In genomic region chr1:113904674-113905434, GRCh38 we compare ENCODE assay signal across 1 cellular context.
TF ChIP-seq lines count a peak whose summit lies in the region.

Gene AP4B1, minus strand, starts transcription at chr1:113904799. Its CDS starts 82 bp downstream, at chr1:113904717.
Gene DCLRE1B, plus strand, starts transcription at chr1:113905326. Its CDS starts 261 bp downstream, at chr1:113905587.

TF ChIP-seq in A549, 52 proteins besides CTCF, POLR2A, EP300 and RAD21 (continued from another document):
- TF ChIP-seq RCOR1 (IDR thresholded peaks at IDR 0.05; ENCODE audit: low read depth, low read length) = no peak
- TF ChIP-seq RFX5 (IDR thresholded peaks at IDR 0.05) = no peak
- peak; percentile 64 for TF ChIP-seq CHD2 (IDR thresholded peaks at IDR 0.05; ENCODE audit: low read length, partially characterized antibody)
- no peak for TF ChIP-seq RNF2 (IDR thresholded peaks at IDR 0.05; ENCODE audit: borderline replicate concordance, low read depth)
- no peak for TF ChIP-seq BHLHE40 (IDR thresholded peaks at IDR 0.05; ENCODE audit: low read depth, low read length)
- no peak for TF ChIP-seq NR3C1 (IDR thresholded peaks at IDR 0.05)
- TF ChIP-seq JUNB (IDR thresholded peaks at IDR 0.05) = no peak
- TF ChIP-seq MAZ (IDR thresholded peaks at IDR 0.05; ENCODE audit: borderline replicate concordance, low read depth, low read length) = no peak
- no peak for TF ChIP-seq HES2 (IDR thresholded peaks at IDR 0.05)
- TF ChIP-seq MYC (IDR thresholded peaks at IDR 0.05; ENCODE audit: borderline replicate concordance, low read length) = peak; percentile 53; the same call in 1 of the 2 replicates
- TF ChIP-seq NPAS2 (CRISPR knock-in tag; IDR thresholded peaks at IDR 0.05; ENCODE audit: borderline replicate concordance) = no peak
- no peak for TF ChIP-seq ZC3H11A (IDR thresholded peaks at IDR 0.05)
- no peak for TF ChIP-seq ELK1 (IDR thresholded peaks at IDR 0.05; ENCODE audit: low read depth, low read length)
- no peak for TF ChIP-seq MAFK (IDR thresholded peaks at IDR 0.05; ENCODE audit: partially characterized antibody)
- no peak for TF ChIP-seq TP53 (CRISPR knock-in tag; IDR thresholded peaks at IDR 0.05)
- no peak; the same call in 1 of the 2 replicates for TF ChIP-seq E2F6 (IDR thresholded peaks at IDR 0.05; ENCODE audit: borderline replicate concordance, low read depth)
- no peak for TF ChIP-seq EHF (CRISPR knock-in tag; IDR thresholded peaks at IDR 0.05)
- no peak for TF ChIP-seq KDM5A (IDR thresholded peaks at IDR 0.05)
- no peak for TF ChIP-seq CBX2 (IDR thresholded peaks at IDR 0.05; ENCODE audit: borderline replicate concordance, low read depth)
- TF ChIP-seq ESRRA (IDR thresholded peaks at IDR 0.05; ENCODE audit: borderline replicate concordance, low read length) = no peak
- TF ChIP-seq CEBPB (IDR thresholded peaks at IDR 0.05) = no peak
- TF ChIP-seq, protein P1, sequence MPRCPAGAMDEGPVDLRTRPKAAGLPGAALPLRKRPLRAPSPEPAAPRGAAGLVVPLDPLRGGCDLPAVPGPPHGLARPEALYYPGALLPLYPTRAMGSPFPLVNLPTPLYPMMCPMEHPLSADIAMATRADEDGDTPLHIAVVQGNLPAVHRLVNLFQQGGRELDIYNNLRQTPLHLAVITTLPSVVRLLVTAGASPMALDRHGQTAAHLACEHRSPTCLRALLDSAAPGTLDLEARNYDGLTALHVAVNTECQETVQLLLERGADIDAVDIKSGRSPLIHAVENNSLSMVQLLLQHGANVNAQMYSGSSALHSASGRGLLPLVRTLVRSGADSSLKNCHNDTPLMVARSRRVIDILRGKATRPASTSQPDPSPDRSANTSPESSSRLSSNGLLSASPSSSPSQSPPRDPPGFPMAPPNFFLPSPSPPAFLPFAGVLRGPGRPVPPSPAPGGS (IDR thresholded peaks at IDR 0.05) = no peak
- TF ChIP-seq SMC3 (IDR thresholded peaks at IDR 0.05) = peak; percentile 68
- TF ChIP-seq RARB (CRISPR knock-in tag; IDR thresholded peaks at IDR 0.05) = no peak
- no peak for TF ChIP-seq HEYL (CRISPR knock-in tag; IDR thresholded peaks at IDR 0.05)
- TF ChIP-seq JUN (IDR thresholded peaks at IDR 0.05) = peak in 1 of 2 experiments; percentile 73; a peak in 3 of 5 replicates
- 0 out of 2 replicates have a peak, but pooled peaks have one; percentile 18 for TF ChIP-seq GATA3 (IDR thresholded peaks at IDR 0.05; ENCODE audit: borderline replicate concordance)
- no peak for TF ChIP-seq CBX8 (IDR thresholded peaks at IDR 0.05)
- TF ChIP-seq, protein P2, sequence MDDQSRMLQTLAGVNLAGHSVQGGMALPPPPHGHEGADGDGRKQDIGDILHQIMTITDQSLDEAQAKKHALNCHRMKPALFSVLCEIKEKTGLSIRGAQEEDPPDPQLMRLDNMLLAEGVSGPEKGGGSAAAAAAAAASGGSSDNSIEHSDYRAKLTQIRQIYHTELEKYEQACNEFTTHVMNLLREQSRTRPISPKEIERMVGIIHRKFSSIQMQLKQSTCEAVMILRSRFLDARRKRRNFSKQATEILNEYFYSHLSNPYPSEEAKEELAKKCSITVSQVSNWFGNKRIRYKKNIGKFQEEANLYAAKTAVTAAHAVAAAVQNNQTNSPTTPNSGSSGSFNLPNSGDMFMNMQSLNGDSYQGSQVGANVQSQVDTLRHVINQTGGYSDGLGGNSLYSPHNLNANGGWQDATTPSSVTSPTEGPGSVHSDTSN (IDR thresholded peaks at IDR 0.05) = no peak; the same call in 1 of the 2 replicates
- TF ChIP-seq HDAC2 (IDR thresholded peaks at IDR 0.05) = no peak
- TF ChIP-seq USF2 (IDR thresholded peaks at IDR 0.05) = no peak
- no peak for TF ChIP-seq EHMT2 (IDR thresholded peaks at IDR 0.05; ENCODE audit: low read depth)
- no peak for TF ChIP-seq HOXB13 (CRISPR knock-in tag; IDR thresholded peaks at IDR 0.05; ENCODE audit: low read depth)
